Comparison of ENCODE assay signal across 8 cellular contexts in genomic region chr13:100674363-100674847, GRCh38. TPM values are rescaled to one million over a fixed set of nuclear protein-coding genes. Genes with fewer than 3 reads are reported as not detected.
DNase-seq lines count a peak whose midpoint lies in the region; ATAC-seq lines count a peak whose summit lies in the region.

TSS of gene TMTC4 (minus strand) at chr13:100674795. CDS start at chr13:100670362, 4,433 bp downstream.

- DNase-seq in stimulated activated CD4-positive, alpha-beta T cell treated with anti-CD3 and anti-CD28 coated beads, Interleukin-12 subunit alpha, Interleukin-12 subunit beta, amount 100 ng/mL, for 24 hours (ENCODE audit: low read depth in 2 of 2), result peak; percentile 3 to 7
- no peak for DNase-seq in stimulated activated CD4-positive, alpha-beta T cell treated with anti-CD3 and anti-CD28 coated beads, Interleukin-4, amount 100 ng/mL, for 24 hours
- no peak for DNase-seq in SK-MEL-5 (ENCODE audit: low read depth, low spot score)
- DNase-seq in natural killer cell treated with Interleukin-12 subunit alpha and Interleukin-12 subunit beta and Interleukin-15 and Interleukin-18, amount 100 ng/mL, for 72 hours (ENCODE audit: low spot score), result no peak
- DNase-seq in EL, result no peak
- DNase-seq in NCI-H510A treated with DMSO at 0.1 percent for 48 hours (lab: John Stamatoyannopoulos, UW), result no peak

- peaks cover 5 to 6% of the 10 kb centered on the region in 2 donors for H3K27me3 Mint-ChIP-seq in natural killer cell treated with Interleukin-12 subunit alpha and Interleukin-12 subunit beta and Interleukin-15 and Interleukin-18, amount 100 ng/mL, for 72 hours

- H3K4me3 Mint-ChIP-seq in natural killer cell treated with Interleukin-12 subunit alpha and Interleukin-12 subunit beta and Interleukin-15 and Interleukin-18, amount 100 ng/mL, for 72 hours, result peak within 1 kb of the TSS; percentile 95

- no peaks in the 10 kb centered on the region for H3K9me3 ChIP-seq in endocrine pancreas (ENCODE audit: control insufficient read depth, low read length)

- ATAC-seq in HG03025 (IDR thresholded peaks at IDR 0.05; ENCODE audit: low FRiP score, unreplicated experiment), result peak; percentile 44
- peak; percentile 21 to 46 for ATAC-seq in natural killer cell treated with Interleukin-12 subunit alpha and Interleukin-12 subunit beta and Interleukin-15 and Interleukin-18, amount 100 ng/mL, for 72 hours

- H3K36me3 Mint-ChIP-seq in natural killer cell treated with Interleukin-12 subunit alpha and Interleukin-12 subunit beta and Interleukin-15 and Interleukin-18, amount 100 ng/mL, for 72 hours, result peaks cover 6% of the 10 kb centered on the region

- H3K36me3 ChIP-seq in endocrine pancreas (ENCODE audit: control insufficient read depth, insufficient read depth, low read length), result no peaks in the 10 kb centered on the region

- in situ Hi-C loops in SK-MEL-5 (cut with HindIII; ENCODE audit: low pct_unique_long_range_greater_than_20kb, low sequenced_read_pairs), result no loop called here

- no peaks in the 10 kb centered on the region for H3K4me1 ChIP-seq in endocrine pancreas (ENCODE audit: control insufficient read depth, insufficient read depth, low read length)

- peaks cover 5% of the 10 kb centered on the region for H3K9me3 Mint-ChIP-seq in natural killer cell treated with Interleukin-12 subunit alpha and Interleukin-12 subunit beta and Interleukin-15 and Interleukin-18, amount 100 ng/mL, for 72 hours

- H3K27ac Mint-ChIP-seq in natural killer cell treated with Interleukin-12 subunit alpha and Interleukin-12 subunit beta and Interleukin-15 and Interleukin-18, amount 100 ng/mL, for 72 hours, result peak within 1 kb of the TSS; percentile 77 to 82

- peaks cover 20 to 29% of the 10 kb centered on the region in 2 donors for H3K4me1 Mint-ChIP-seq in natural killer cell treated with Interleukin-12 subunit alpha and Interleukin-12 subunit beta and Interleukin-15 and Interleukin-18, amount 100 ng/mL, for 72 hours (ENCODE audit: low read depth in 2 of 2)

- H3K4me3 ChIP-seq in endocrine pancreas (ENCODE audit: control insufficient read depth, insufficient read depth, low read length), result peak within 1 kb of the TSS; percentile 51

- peak within 1 kb of the TSS; percentile 65 for H3K9ac ChIP-seq in endocrine pancreas (ENCODE audit: control insufficient read depth, insufficient read depth, low read length)

- no peaks in the 10 kb centered on the region for H3K27me3 ChIP-seq in endocrine pancreas (ENCODE audit: control insufficient read depth, insufficient read depth, low read length)

RNA-seq across cellular contexts. Expression of gene TMTC4, which starts in this region (rescaled TPM):
- total RNA-seq in SK-MEL-5 (2014; rRNA removed; shearing (Covaris generic)), result 17.8 and 18.0 TPM in 2 replicates
- 13.3 and 22.4 TPM in 2 replicates for polyA plus RNA-seq in SK-MEL-5 (2015; cell fraction: cytosol; rRNA removed)
- 53.5 and 69.8 TPM in 2 replicates for polyA plus RNA-seq in SK-MEL-5 (2015; cell fraction: nucleus; rRNA removed)
- 10 to 100 TPM in 1 of 2 donors, 1 to 10 TPM in 1; 9.8 to 19.7 TPM for total RNA-seq in natural killer cell treated with Interleukin-12 subunit alpha and Interleukin-12 subunit beta and Interleukin-15 and Interleukin-18, amount 100 ng/mL, for 72 hours

Comparison
In these comparisons a context has a peak if more than half of its experiments do, and no peak if none do; other contexts are left out.
1. DNase-seq: peak in stimulated activated CD4-positive, alpha-beta T cell treated with anti-CD3 and anti-CD28 coated beads, Interleukin-12 subunit alpha, Interleukin-12 subunit beta, amount 100 ng/mL, for 24 hours (2 of 2); none in stimulated activated CD4-positive, alpha-beta T cell treated with anti-CD3 and anti-CD28 coated beads, Interleukin-4, amount 100 ng/mL, for 24 hours (single experiment), SK-MEL-5 (single experiment), natural killer cell treated with Interleukin-12 subunit alpha and Interleukin-12 subunit beta and Interleukin-15 and Interleukin-18, amount 100 ng/mL, for 72 hours (single experiment), EL (single experiment) and NCI-H510A treated with DMSO at 0.1 percent for 48 hours (single experiment).